1 cellular context compared by ENCODE assay signal in genomic region chr3:155365178-155365783, GRCh38.
TF ChIP-seq lines count a peak whose summit lies in the region.

No MANE protein-coding gene starts in this region.

TF ChIP-seq in H1, 55 proteins besides CTCF, POLR2A, EP300 and RAD21 (continued from another document):
- TF ChIP-seq CHD1 (IDR thresholded peaks at IDR 0.05; ENCODE audit: low read depth, low read length) (no peak), GTF2F1 (IDR thresholded peaks at IDR 0.05; ENCODE audit: borderline replicate concordance, low read depth, low read length) (no peak), RFX5 (IDR thresholded peaks at IDR 0.05; ENCODE audit: borderline replicate concordance, low read depth, low read length) (no peak), JUND (IDR thresholded peaks at IDR 0.05; ENCODE audit: low read length) (no peak)
